Comparison of ENCODE assay signal across 14 cellular contexts in the genomic region with DNA sequence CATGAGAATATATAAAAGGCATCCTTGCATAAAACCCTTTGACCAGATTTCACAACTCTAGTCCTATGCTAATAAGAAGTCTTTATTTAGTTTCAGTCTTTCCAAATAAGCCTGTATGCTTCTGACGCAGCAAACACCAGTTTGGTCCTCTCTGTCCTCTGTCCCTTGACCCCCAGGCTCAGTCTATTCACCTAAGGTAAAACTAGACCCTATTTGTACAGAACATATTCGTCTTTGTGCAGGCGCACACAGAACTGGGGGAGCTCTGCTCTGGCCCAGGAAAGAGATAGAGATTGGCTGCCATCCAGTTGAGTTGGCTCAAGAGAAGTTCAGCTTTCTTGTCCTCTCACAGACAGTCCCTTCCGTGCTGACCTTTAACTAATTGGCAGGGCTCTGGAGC. TPM values are rescaled to one million over a fixed set of nuclear protein-coding genes. Genes with fewer than 3 reads are reported as not detected.
A peak's percentile ranks its signal among the peaks of the same experiment; 100 is the strongest.
DNase-seq lines count a peak whose midpoint lies in the region; ATAC-seq, FAIRE-seq and TF ChIP-seq lines count a peak whose summit lies in the region.
"Had no signal": no experiment of that assay in that cellular context is flagged by ENCODE, and none has a peak within 500 bp of the region (broad histone marks: within the 10 kb centered on the region; RNA-seq: fewer than 3 reads in every experiment).

No MANE protein-coding gene starts in this region.

- H3K4me3 ChIP-seq in dorsolateral prefrontal cortex (peak overlapping the region in 1 of 59 donors; percentile 7), aorta (ENCODE audit: low read length in 2 of 2) (no peak overlapping the region)
- H3K4me3 ChIP-seq: SJSA1 had no signal

- intact Hi-C loops in Right ventricle myocardium inferior (cut with DNase I) = loop anchor here (10.0 kb wide), 1 partner anchor 214 kb away; no protein-coding TSS in a partner anchor
- intact Hi-C loops in cardiac septum (cut with DNase I) = no loop called here
- intact Hi-C loops in dorsolateral prefrontal cortex (cut with DNase I) = loop anchor here (10.0 kb wide), 1 partner anchor 104 kb away; the partner anchor contains the start of gene PDE3B (in 2 of the 2)
- intact Hi-C loops in aorta (cut with DNase I) = loop anchor here (5.0 kb wide), 2 partner anchors 41 to 356 kb away; no protein-coding TSS in a partner anchor

- H3K36me3 Mint-ChIP-seq in endothelial cell (ENCODE audit: low read depth, unreplicated experiment) = no peaks in the 10 kb centered on the region

- H3K27me3 Mint-ChIP-seq in endothelial cell (ENCODE audit: unreplicated experiment) = peaks cover 4% of the 10 kb centered on the region
- H3K27me3 Mint-ChIP-seq: activated naive CD8-positive, alpha-beta T cell had no signal

- no peak overlapping the region for H3K4me3 Mint-ChIP-seq in endothelial cell (ENCODE audit: unreplicated experiment)
- H3K4me3 Mint-ChIP-seq: activated CD8-positive, alpha-beta T cell treated with anti-CD3 and anti-CD28 coated beads, Interleukin-2, amount 10 ng/mL, durations not matched to agents 7 days and 5 days; activated naive CD8-positive, alpha-beta T cell had no signal

- H3K27me3 ChIP-seq in dorsolateral prefrontal cortex = no peaks in the 10 kb centered on the region
- H3K27me3 ChIP-seq in aorta (ENCODE audit: control insufficient read depth in 1 of 2, insufficient read depth in 2 of 2, low read length in 1 of 2) = no peaks in the 10 kb centered on the region

- peaks cover 16% of the 10 kb centered on the region for H3K4me1 Mint-ChIP-seq in endothelial cell (ENCODE audit: unreplicated experiment)

- H3K36me3 ChIP-seq in aorta (ENCODE audit: control insufficient read depth in 1 of 2, insufficient read depth in 2 of 2, low read length in 1 of 2) = no peaks in the 10 kb centered on the region
- H3K36me3 ChIP-seq: SJSA1 had no signal

- H3K27ac Mint-ChIP-seq in endothelial cell (ENCODE audit: unreplicated experiment) = no peak overlapping the region
- H3K27ac Mint-ChIP-seq: activated CD8-positive, alpha-beta T cell treated with anti-CD3 and anti-CD28 coated beads, Interleukin-2, amount 10 ng/mL, durations not matched to agents 7 days and 5 days; activated naive CD8-positive, alpha-beta T cell had no signal

- TF ChIP-seq CTCF in dorsolateral prefrontal cortex (IDR thresholded peaks at IDR 0.05 in 54 of 56, conservative IDR thresholded peaks at IDR 0.05 in 2 of 56; ENCODE audit: low read depth in 1 of 56, partially characterized antibody in 56 of 56) (no peak), endothelial cell (IDR thresholded peaks at IDR 0.05; ENCODE audit: unreplicated experiment) (no peak), D721Med (IDR thresholded peaks at IDR 0.05; ENCODE audit: insufficient read depth, missing control alignments) (no peak)

- WGBS in aorta, 2 donors = 4 to 12% methylated on average over 4 of the region's 4 CpGs

- no peak for FAIRE-seq in D721Med (lab: Jason Lieb, UNC)
- FAIRE-seq: G401.6, keratinocyte had no signal

- no peak for DNase-seq in Right ventricle myocardium inferior (ENCODE audit: missing footprints)
- no peak for DNase-seq in cardiac septum (ENCODE audit: low spot score)
- DNase-seq in dorsolateral prefrontal cortex = peak in 1 of 10 donors; percentile 68
- peak; percentile 54 for DNase-seq in medulla oblongata (ENCODE audit: extremely low spot score)
- no peak for DNase-seq in aorta
- DNase-seq in endothelial cell (ENCODE audit: low spot score) = no peak
- DNase-seq in COLO829 (ENCODE audit: low spot score) = no peak
- DNase-seq in D721Med (ENCODE audit: insufficient read length, low spot score) = no peak
- DNase-seq: activated CD8-positive, alpha-beta T cell treated with anti-CD3 and anti-CD28 coated beads, Interleukin-2, amount 10 ng/mL, durations not matched to agents 7 days and 5 days; NCI-H2171 had no signal

- H3K27ac ChIP-seq in dorsolateral prefrontal cortex = peak overlapping the region in 32 of 59 donors; percentile 4 to 82 (median 40)
- H3K27ac ChIP-seq in aorta (ENCODE audit: low read depth in 1 of 2, low read length in 2 of 2) = peak overlapping the region; percentile 68 to 83
- H3K27ac ChIP-seq: SJSA1 had no signal

- peaks cover 0 to 3% of the 10 kb centered on the region in 2 donors for H3K4me1 ChIP-seq in aorta (ENCODE audit: control insufficient read depth in 1 of 2, insufficient read depth in 2 of 2, low read length in 2 of 2)
- H3K4me1 ChIP-seq: SJSA1 had no signal

- H3K9me3 ChIP-seq in aorta (ENCODE audit: control insufficient read depth, low read length) = no peaks in the 10 kb centered on the region
- H3K9me3 ChIP-seq: SJSA1 had no signal

- ATAC-seq in Right ventricle myocardium inferior (peak; percentile 85), aorta (ENCODE audit: low FRiP score) (peak; percentile 53)
- ATAC-seq: activated CD8-positive, alpha-beta T cell treated with anti-CD3 and anti-CD28 coated beads, Interleukin-2, amount 10 ng/mL, durations not matched to agents 7 days and 5 days had no signal

- H3K9me3 Mint-ChIP-seq in endothelial cell (ENCODE audit: unreplicated experiment) = no peaks in the 10 kb centered on the region

RNA-seq across cellular contexts. Expression of gene PSMA1, which starts 21.0 kb away (rescaled TPM):
- total RNA-seq in Right ventricle myocardium inferior (117 TPM), cardiac septum (136 TPM), dorsolateral prefrontal cortex (100 to 1,000 TPM in 48 of 120 experiments, 10 to 100 TPM in 72; 58.7 to 127 (median 94.6) TPM), aorta (100 to 1,000 TPM; 117 to 122 TPM), endothelial cell (ENCODE audit: unreplicated experiment) (163 TPM)
- polyA plus RNA-seq in aorta = 100 to 1,000 TPM in 1 of 2 donors, 10 to 100 TPM in 1; 92.8 to 133 TPM

RNA-seq across cellular contexts. Expression of gene COPB1, which starts 41.6 kb away (rescaled TPM):
- total RNA-seq in Right ventricle myocardium inferior = 42.1 TPM
- total RNA-seq in cardiac septum = 61.4 TPM
- total RNA-seq in dorsolateral prefrontal cortex = 10 to 100 TPM; 37.4 to 62.0 (median 47.8) TPM
- total RNA-seq in aorta = 10 to 100 TPM; 90.6 to 92.8 TPM
- polyA plus RNA-seq in aorta = 10 to 100 TPM; 45.3 to 48.6 TPM
- 132 TPM for total RNA-seq in endothelial cell (ENCODE audit: unreplicated experiment)
